8 cellular contexts compared by ENCODE assay signal in genomic region chr22:20393705-20394476, GRCh38. TPM values are rescaled to one million over a fixed set of nuclear protein-coding genes. Genes with fewer than 3 reads are reported as not detected.
DNase-seq lines count a peak whose midpoint lies in the region; ATAC-seq and TF ChIP-seq lines count a peak whose summit lies in the region.

TSS of gene ZNF74 (plus strand) at chr22:20394151. CDS start at chr22:20394629, 478 bp downstream.

- peaks cover 30% of the 10 kb centered on the region for H3K4me1 ChIP-seq in CD8-positive, alpha-beta memory T cell (ENCODE audit: insufficient read depth, low read length)
- H3K4me1 ChIP-seq in naive thymus-derived CD4-positive, alpha-beta T cell (ENCODE audit: control insufficient read depth in 2 of 2, insufficient read depth in 2 of 2, low read length in 2 of 2), result peaks cover 14 to 17% of the 10 kb centered on the region in 2 donors

- TF ChIP-seq CTCF in RWPE1 (conservative IDR thresholded peaks at IDR 0.05; ENCODE audit: low read depth), result no peak

- ATAC-seq in GM21390 (IDR thresholded peaks at IDR 0.05; ENCODE audit: unreplicated experiment), result peak; percentile 68
- ATAC-seq in naive thymus-derived CD4-positive, alpha-beta T cell, result peak; percentile 98
- ATAC-seq in stimulated activated effector memory CD8-positive, alpha-beta T cell treated with anti-CD3 and anti-CD28 coated beads, Interleukin-12 subunit alpha, Interleukin-12 subunit beta, amount 100 ng/mL, for 72 hours, result peak; percentile 91

- no peaks in the 10 kb centered on the region for H3K27me3 Mint-ChIP-seq in CD8-positive, alpha-beta memory T cell
- H3K27me3 Mint-ChIP-seq in activated T-helper 2 cell treated with anti-CD3 and anti-CD28 coated beads, Interferon-gamma antibody, Interleukin-2, Interleukin-4, amounts not matched to agents 10 μg/mL and 5 μg/mL and 100 μg/mL, durations not matched to agents 14 hours and 24 hours and 36 hours (ENCODE audit: low read depth), result no peaks in the 10 kb centered on the region
- no peaks in the 10 kb centered on the region for H3K27me3 Mint-ChIP-seq in naive thymus-derived CD4-positive, alpha-beta T cell

- peak within 1 kb of the TSS; percentile 71 for H3K4me3 ChIP-seq in CD8-positive, alpha-beta memory T cell (ENCODE audit: low read length)
- peak within 1 kb of the TSS; percentile 71 for H3K4me3 ChIP-seq in naive thymus-derived CD4-positive, alpha-beta T cell (ENCODE audit: low read length)

- no peaks in the 10 kb centered on the region for H3K9me3 ChIP-seq in CD8-positive, alpha-beta memory T cell (ENCODE audit: low read length)
- H3K9me3 ChIP-seq in naive thymus-derived CD4-positive, alpha-beta T cell (ENCODE audit: control insufficient read depth in 2 of 3, low read length in 3 of 3), result no peaks in the 10 kb centered on the region

- CTCF ChIA-PET in CD8-positive, alpha-beta memory T cell (lab: Charles Lee), result interaction anchor here (1.0 to 1.4 kb wide), 4 partner anchors 10 to 170 kb away, joined by 3 to 5 read pairs (median 4); no protein-coding TSS in a partner anchor
- CTCF ChIA-PET in RWPE1 (lab: Yijun Ruan, JAX), result no interaction called here
- CTCF ChIA-PET in naive thymus-derived CD4-positive, alpha-beta T cell (lab: Charles Lee), result interaction anchor here (0.7 to 1.2 kb wide), 4 partner anchors 9 to 411 kb away, joined by 3 to 6 read pairs (median 4); partner anchors contain the start of gene DGCR6L

- POLR2A ChIA-PET in CD8-positive, alpha-beta memory T cell (lab: Charles Lee), result interaction anchor here (1.0 kb wide), 2 partner anchors 70 to 95 kb away, joined by 3 to 4 read pairs; no protein-coding TSS in a partner anchor
- POLR2A ChIA-PET in RWPE1 (lab: Yijun Ruan, JAX; ENCODE audit: low non-redundant PET), result interaction anchor here (0.9 kb wide), 1 partner anchor 10 kb away, joined by 3 read pairs; no protein-coding TSS in a partner anchor
- POLR2A ChIA-PET in naive thymus-derived CD4-positive, alpha-beta T cell (lab: Charles Lee), result interaction anchor here (0.6 to 3.2 kb wide), 15 partner anchors 9 to 309 kb away, joined by 3 to 16 read pairs (median 3); partner anchors contain the start of gene DGCR6L

- H3K9me3 Mint-ChIP-seq in CD8-positive, alpha-beta memory T cell, result peaks cover 0 to 2% (median 0%) of the 10 kb centered on the region in 5 donors
- no peaks in the 10 kb centered on the region for H3K9me3 Mint-ChIP-seq in activated T-helper 2 cell treated with anti-CD3 and anti-CD28 coated beads, Interferon-gamma antibody, Interleukin-2, Interleukin-4, amounts not matched to agents 10 μg/mL and 5 μg/mL and 100 μg/mL, durations not matched to agents 14 hours and 24 hours and 36 hours
- H3K9me3 Mint-ChIP-seq in naive thymus-derived CD4-positive, alpha-beta T cell, result peaks cover 0 to 8% (median 2%) of the 10 kb centered on the region in 11 donors
- no peaks in the 10 kb centered on the region for H3K9me3 Mint-ChIP-seq in stimulated activated effector memory CD8-positive, alpha-beta T cell treated with anti-CD3 and anti-CD28 coated beads, Interleukin-12 subunit alpha, Interleukin-12 subunit beta, amount 100 ng/mL, for 72 hours

- peak within 1 kb of the TSS; percentile 38 to 99 (median 94) for H3K27ac Mint-ChIP-seq in CD8-positive, alpha-beta memory T cell
- peak within 1 kb of the TSS; percentile 87 for H3K27ac Mint-ChIP-seq in activated T-helper 2 cell treated with anti-CD3 and anti-CD28 coated beads, Interferon-gamma antibody, Interleukin-2, Interleukin-4, amounts not matched to agents 10 μg/mL and 5 μg/mL and 100 μg/mL, durations not matched to agents 14 hours and 24 hours and 36 hours
- H3K27ac Mint-ChIP-seq in naive thymus-derived CD4-positive, alpha-beta T cell, result peak within 1 kb of the TSS; percentile 86 to 98 (median 92)
- peak within 1 kb of the TSS; percentile 90 for H3K27ac Mint-ChIP-seq in stimulated activated effector memory CD8-positive, alpha-beta T cell treated with anti-CD3 and anti-CD28 coated beads, Interleukin-12 subunit alpha, Interleukin-12 subunit beta, amount 100 ng/mL, for 72 hours

- H3K36me3 Mint-ChIP-seq in CD8-positive, alpha-beta memory T cell, result peaks cover 0 to 7% (median 6%) of the 10 kb centered on the region in 3 donors
- peaks cover 9% of the 10 kb centered on the region for H3K36me3 Mint-ChIP-seq in activated T-helper 2 cell treated with anti-CD3 and anti-CD28 coated beads, Interferon-gamma antibody, Interleukin-2, Interleukin-4, amounts not matched to agents 10 μg/mL and 5 μg/mL and 100 μg/mL, durations not matched to agents 14 hours and 24 hours and 36 hours (ENCODE audit: low read depth)
- H3K36me3 Mint-ChIP-seq in naive thymus-derived CD4-positive, alpha-beta T cell, result peaks cover 0 to 6% (median 0%) of the 10 kb centered on the region in 5 donors
- H3K36me3 Mint-ChIP-seq in stimulated activated effector memory CD8-positive, alpha-beta T cell treated with anti-CD3 and anti-CD28 coated beads, Interleukin-12 subunit alpha, Interleukin-12 subunit beta, amount 100 ng/mL, for 72 hours, result no peaks in the 10 kb centered on the region

- peak within 1 kb of the TSS; percentile 84 for H3K27ac ChIP-seq in CD8-positive, alpha-beta memory T cell (ENCODE audit: low read depth, low read length)
- peak within 1 kb of the TSS; percentile 69 for H3K27ac ChIP-seq in RWPE1
- H3K27ac ChIP-seq in naive thymus-derived CD4-positive, alpha-beta T cell (ENCODE audit: low read depth, low read length), result peak within 1 kb of the TSS; percentile 73

- peak within 1 kb of the TSS; percentile 77 to 94 (median 91) for H3K4me3 Mint-ChIP-seq in CD8-positive, alpha-beta memory T cell
- peak within 1 kb of the TSS; percentile 86 for H3K4me3 Mint-ChIP-seq in activated T-helper 2 cell treated with anti-CD3 and anti-CD28 coated beads, Interferon-gamma antibody, Interleukin-2, Interleukin-4, amounts not matched to agents 10 μg/mL and 5 μg/mL and 100 μg/mL, durations not matched to agents 14 hours and 24 hours and 36 hours (ENCODE audit: low read depth)
- H3K4me3 Mint-ChIP-seq in naive thymus-derived CD4-positive, alpha-beta T cell, result peak within 1 kb of the TSS; percentile 83 to 93 (median 91)
- H3K4me3 Mint-ChIP-seq in stimulated activated effector memory CD8-positive, alpha-beta T cell treated with anti-CD3 and anti-CD28 coated beads, Interleukin-12 subunit alpha, Interleukin-12 subunit beta, amount 100 ng/mL, for 72 hours, result peak within 1 kb of the TSS; percentile 81

- peaks cover 32 to 45% (median 39%) of the 10 kb centered on the region in 3 donors for H3K4me1 Mint-ChIP-seq in CD8-positive, alpha-beta memory T cell
- H3K4me1 Mint-ChIP-seq in activated T-helper 2 cell treated with anti-CD3 and anti-CD28 coated beads, Interferon-gamma antibody, Interleukin-2, Interleukin-4, amounts not matched to agents 10 μg/mL and 5 μg/mL and 100 μg/mL, durations not matched to agents 14 hours and 24 hours and 36 hours (ENCODE audit: low read depth), result peaks cover 19% of the 10 kb centered on the region
- peaks cover 23 to 51% (median 43%) of the 10 kb centered on the region in 7 donors for H3K4me1 Mint-ChIP-seq in naive thymus-derived CD4-positive, alpha-beta T cell
- H3K4me1 Mint-ChIP-seq in stimulated activated effector memory CD8-positive, alpha-beta T cell treated with anti-CD3 and anti-CD28 coated beads, Interleukin-12 subunit alpha, Interleukin-12 subunit beta, amount 100 ng/mL, for 72 hours, result peaks cover 21% of the 10 kb centered on the region

- intact Hi-C loops in activated T-helper 2 cell treated with anti-CD3 and anti-CD28 coated beads, Interferon-gamma antibody, Interleukin-2, Interleukin-4, amounts not matched to agents 10 μg/mL and 5 μg/mL and 100 μg/mL, durations not matched to agents 14 hours and 24 hours and 36 hours (cut with micrococcal nuclease), result no loop called here
- intact Hi-C loops in naive thymus-derived CD4-positive, alpha-beta T cell (cut with micrococcal nuclease), result loop anchor here (1.0 to 5.0 kb wide), 8 partner anchors 13 to 463 kb away; partner anchors contain the start of genes DGCR6L (in 1 of the 2), MED15 (in 1 of the 2), PI4KA (in 1 of the 2) and SNAP29 (in 1 of the 2)

- H3K27me3 ChIP-seq in CD8-positive, alpha-beta memory T cell (ENCODE audit: insufficient read depth, low read length, poor library complexity, severe bottlenecking), result no peaks in the 10 kb centered on the region
- no peaks in the 10 kb centered on the region for H3K27me3 ChIP-seq in naive thymus-derived CD4-positive, alpha-beta T cell (ENCODE audit: control insufficient read depth in 2 of 2, insufficient read depth in 2 of 2, low read length in 2 of 2)

- H3K36me3 ChIP-seq in CD8-positive, alpha-beta memory T cell (ENCODE audit: insufficient read depth, low read length), result no peaks in the 10 kb centered on the region
- H3K36me3 ChIP-seq in naive thymus-derived CD4-positive, alpha-beta T cell (ENCODE audit: control insufficient read depth in 2 of 3, insufficient read depth in 3 of 3, low read length in 3 of 3), result no peaks in the 10 kb centered on the region

- DNase-seq in CD8-positive, alpha-beta memory T cell, result peak; percentile 74 to 87 (median 82)
- peak; percentile 77 for DNase-seq in KG1 (lab: John Stamatoyannopoulos, UW)
- DNase-seq in RWPE1 (ENCODE audit: low spot score), result peak; percentile 57
- peak; percentile 81 for DNase-seq in activated T-helper 2 cell treated with anti-CD3 and anti-CD28 coated beads, Interferon-gamma antibody, Interleukin-2, Interleukin-4, amounts not matched to agents 10 μg/mL and 5 μg/mL and 100 μg/mL, durations not matched to agents 14 hours and 24 hours and 36 hours (ENCODE audit: low spot score)
- DNase-seq in fibroblast of peridontal ligament (ENCODE audit: extremely low read depth), result peak; percentile 91
- DNase-seq in naive thymus-derived CD4-positive, alpha-beta T cell, result peak; percentile 69 to 90 (median 86)
- peak; percentile 66 to 86 for DNase-seq in stimulated activated effector memory CD8-positive, alpha-beta T cell treated with anti-CD3 and anti-CD28 coated beads, Interleukin-12 subunit alpha, Interleukin-12 subunit beta, amount 100 ng/mL, for 72 hours (ENCODE audit: low spot score in 2 of 2)

RNA-seq across cellular contexts. Expression of gene ZNF74, which starts in this region (rescaled TPM):
- 10 to 100 TPM; 12.3 to 15.3 TPM for total RNA-seq in CD8-positive, alpha-beta memory T cell
- 13.0 TPM for polyA plus RNA-seq in CD8-positive, alpha-beta memory T cell
- 13.2 and 14.4 TPM in 2 replicates for total RNA-seq in activated T-helper 2 cell treated with anti-CD3 and anti-CD28 coated beads, Interferon-gamma antibody, Interleukin-2, Interleukin-4, amounts not matched to agents 10 μg/mL and 5 μg/mL and 100 μg/mL, durations not matched to agents 14 hours and 24 hours and 36 hours
- 10 to 100 TPM in 3 of 5 experiments, 1 to 10 TPM in 2; 6.1 to 18.2 (median 12.9) TPM for total RNA-seq in naive thymus-derived CD4-positive, alpha-beta T cell
- 10 to 100 TPM in 1 of 2 donors, 1 to 10 TPM in 1; 5.3 to 14.0 TPM for polyA plus RNA-seq in naive thymus-derived CD4-positive, alpha-beta T cell

Comparison
In these comparisons a context has a peak if more than half of its experiments do, and no peak if none do; other contexts are left out.
1. Peak in every context shown above with its lines: DNase-seq, ATAC-seq, H3K4me3 ChIP-seq and H3K27ac ChIP-seq.